2 cellular contexts compared by ENCODE assay signal in genomic region chr1:233844275-233844674, GRCh38.
A peak's percentile ranks its signal among the peaks of the same experiment; 100 is the strongest.
TF ChIP-seq lines count a peak whose summit lies in the region.

No MANE protein-coding gene starts in this region.

TF ChIP-seq in HepG2, 621 proteins besides CTCF, POLR2A, EP300 and RAD21:
- TF ChIP-seq SIX4 (CRISPR knock-in tag; IDR thresholded peaks at IDR 0.05) (no peak), ZNF468 (CRISPR knock-in tag; IDR thresholded peaks at IDR 0.05) (no peak), ZFX (CRISPR knock-in tag; IDR thresholded peaks at IDR 0.05; ENCODE audit: low read depth) (no peak), MAFF (IDR thresholded peaks at IDR 0.05; ENCODE audit: low read depth, low read length) (peak; percentile 56), MAFK (conservative IDR thresholded peaks at IDR 0.05 in 1 of 2, IDR thresholded peaks at IDR 0.05 in 1 of 2; ENCODE audit: low read length in 2 of 2) (peak; percentile 76 to 77), FOXP1 (IDR thresholded peaks at IDR 0.05) (no peak), FOXP1 (CRISPR knock-in tag; IDR thresholded peaks at IDR 0.05) (no peak), ELK4 (CRISPR knock-in tag; IDR thresholded peaks at IDR 0.05; ENCODE audit: borderline replicate concordance) (no peak)
TF ChIP-seq in HepG2: peak in this region for 2.

TF ChIP-seq in K562, 482 proteins besides CTCF, POLR2A, EP300 and RAD21:
- TF ChIP-seq, protein P1, sequence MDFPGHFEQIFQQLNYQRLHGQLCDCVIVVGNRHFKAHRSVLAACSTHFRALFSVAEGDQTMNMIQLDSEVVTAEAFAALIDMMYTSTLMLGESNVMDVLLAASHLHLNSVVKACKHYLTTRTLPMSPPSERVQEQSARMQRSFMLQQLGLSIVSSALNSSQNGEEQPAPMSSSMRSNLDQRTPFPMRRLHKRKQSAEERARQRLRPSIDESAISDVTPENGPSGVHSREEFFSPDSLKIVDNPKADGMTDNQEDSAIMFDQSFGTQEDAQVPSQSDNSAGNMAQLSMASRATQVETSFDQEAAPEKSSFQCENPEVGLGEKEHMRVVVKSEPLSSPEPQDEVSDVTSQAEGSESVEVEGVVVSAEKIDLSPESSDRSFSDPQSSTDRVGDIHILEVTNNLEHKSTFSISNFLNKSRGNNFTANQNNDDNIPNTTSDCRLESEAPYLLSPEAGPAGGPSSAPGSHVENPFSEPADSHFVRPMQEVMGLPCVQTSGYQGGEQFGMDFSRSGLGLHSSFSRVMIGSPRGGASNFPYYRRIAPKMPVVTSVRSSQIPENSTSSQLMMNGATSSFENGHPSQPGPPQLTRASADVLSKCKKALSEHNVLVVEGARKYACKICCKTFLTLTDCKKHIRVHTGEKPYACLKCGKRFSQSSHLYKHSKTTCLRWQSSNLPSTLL (IDR thresholded peaks at IDR 0.05): no peak
- TF ChIP-seq CREM (IDR thresholded peaks at IDR 0.05; ENCODE audit: low read depth) (no peak), MAFG (tag; conservative IDR thresholded peaks at IDR 0.05) (peak; percentile 33; the same call in 1 of the 2 replicates), ZNF316 (IDR thresholded peaks at IDR 0.05) (peak; percentile 75), POLR2G (IDR thresholded peaks at IDR 0.05; ENCODE audit: low read depth, low read length) (no peak), STAT5B (CRISPR knock-in tag; IDR thresholded peaks at IDR 0.05) (no peak), ETV1 (tag; conservative IDR thresholded peaks at IDR 0.05; ENCODE audit: low read depth) (no peak), KDM1A (IDR thresholded peaks at IDR 0.05) (no peak), MAFF (IDR thresholded peaks at IDR 0.05; ENCODE audit: low read length) (peak; percentile 50), CREB3 (tag; conservative IDR thresholded peaks at IDR 0.05; ENCODE audit: low read depth) (no peak), TAF1 (IDR thresholded peaks at IDR 0.05; ENCODE audit: control insufficient read depth, extremely low read depth, insufficient read depth, low read length, severe bottlenecking) (no peak), ZNF384 (IDR thresholded peaks at IDR 0.05; ENCODE audit: low read depth, low read length) (no peak), POLR2AphosphoS5 (IDR thresholded peaks at IDR 0.05; ENCODE audit: control insufficient read depth, insufficient read depth, low read depth, low read length) (no peak), GTF2F1 (IDR thresholded peaks at IDR 0.05; ENCODE audit: low read depth, low read length) (no peak), FOXJ3 (CRISPR knock-in tag; IDR thresholded peaks at IDR 0.05) (no peak), ZNF23 (CRISPR knock-in tag; IDR thresholded peaks at IDR 0.05) (no peak), ZKSCAN8 (CRISPR knock-in tag; IDR thresholded peaks at IDR 0.05) (no peak), CCNT2 (IDR thresholded peaks at IDR 0.05; ENCODE audit: borderline replicate concordance, extremely low read depth, insufficient read length, low read depth, low read length) (no peak), C11orf30 (IDR thresholded peaks at IDR 0.05; ENCODE audit: low read depth) (peak; percentile 54), ZBED1 (IDR thresholded peaks at IDR 0.05) (no peak), POLR3A (IDR thresholded peaks at IDR 0.05; ENCODE audit: borderline replicate concordance, extremely low read depth, insufficient read depth, insufficient read length) (no peak)
